7 cellular contexts compared by ENCODE assay signal in the genomic region with DNA sequence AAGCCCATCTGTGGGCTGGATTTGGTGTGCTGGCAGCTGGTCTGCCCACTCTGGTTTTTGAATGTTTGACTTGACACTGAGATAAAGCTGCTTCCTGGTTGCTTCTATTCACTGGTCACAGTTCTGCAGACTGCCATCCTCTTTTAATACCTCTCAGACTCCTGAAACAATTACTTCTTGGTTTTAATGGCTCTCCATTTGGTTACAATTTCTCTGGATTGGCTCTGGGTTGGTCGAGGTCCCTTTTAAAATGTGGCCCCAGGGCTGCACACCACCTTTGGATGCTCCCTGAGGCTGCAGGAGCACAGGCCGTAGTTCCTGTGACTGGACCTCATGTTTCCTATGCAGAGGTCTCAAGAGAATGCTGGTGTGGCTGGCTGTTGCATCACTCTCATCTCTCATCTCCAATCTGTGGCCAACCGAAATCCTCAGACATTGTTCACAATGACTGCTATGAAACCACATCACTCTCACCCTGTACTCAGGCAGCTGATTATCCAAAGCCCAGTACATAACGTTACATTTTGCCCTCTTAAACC.
DNase-seq lines count a peak whose midpoint lies in the region; ATAC-seq and TF ChIP-seq lines count a peak whose summit lies in the region.

No MANE protein-coding gene starts in this region.

- TF ChIP-seq CTCF in brain microvascular endothelial cell (IDR thresholded peaks at IDR 0.05; ENCODE audit: low read depth, low read length, missing control alignments): no peak

- H3K4me3 ChIP-seq in brain microvascular endothelial cell (ENCODE audit: low read depth, low read length): no peak overlapping the region

- peak; percentile 93 for ATAC-seq in GM18502 (IDR thresholded peaks at IDR 0.05; ENCODE audit: poor library complexity, unreplicated experiment)
- ATAC-seq in GM21390 (IDR thresholded peaks at IDR 0.05; ENCODE audit: unreplicated experiment): peak; percentile 86
- peak; percentile 55 for ATAC-seq in HG03575 (IDR thresholded peaks at IDR 0.05; ENCODE audit: extremely low read depth, insufficient number of reproducible peaks, low FRiP score, unreplicated experiment)

- no peak overlapping the region for H3K27ac ChIP-seq in brain microvascular endothelial cell

- H3K36me3 ChIP-seq in brain microvascular endothelial cell (replicated peaks): no peaks in the 10 kb centered on the region

- DNase-seq in brain microvascular endothelial cell (peak; percentile 80), D341Med (ENCODE audit: low spot score) (no peak), islet precursor cell (no peak), HEK293T (ENCODE audit: extremely low spot score) (no peak)

- H3K27me3 ChIP-seq in brain microvascular endothelial cell (replicated peaks): no peaks in the 10 kb centered on the region

- POLR2A ChIA-PET in HEK293T (lab: Yijun Ruan, JAX): no interaction called here

- in situ Hi-C loops in brain microvascular endothelial cell (cut with HindIII; ENCODE audit: low pct_ligation_motif_present, low sequenced_read_pairs): no loop called here

- CTCF ChIA-PET in HEK293T (lab: Yijun Ruan, JAX): no interaction called here

TF ChIP-seq in HEK293T, 16 proteins besides CTCF, POLR2A, EP300 and RAD21:
- TF ChIP-seq ZNF384 (IDR thresholded peaks at IDR 0.05) (no peak), ELF4 (IDR thresholded peaks at IDR 0.05) (no peak), ARNT (IDR thresholded peaks at IDR 0.05) (no peak), LEF1 (IDR thresholded peaks at IDR 0.05; ENCODE audit: borderline replicate concordance) (no peak), NFRKB (IDR thresholded peaks at IDR 0.05) (no peak), BHLHE40 (IDR thresholded peaks at IDR 0.05; ENCODE audit: borderline replicate concordance) (no peak), SP1 (IDR thresholded peaks at IDR 0.05) (no peak), FOXM1 (IDR thresholded peaks at IDR 0.05; ENCODE audit: borderline replicate concordance) (no peak)
TF ChIP-seq in HEK293T: peak in this region for 0.
